1 cellular context compared by ENCODE assay signal in genomic region chr18:50268022-50268747, GRCh38.
A peak's percentile ranks its signal among the peaks of the same experiment; 100 is the strongest.
TF ChIP-seq lines count a peak whose summit lies in the region.

No MANE protein-coding gene starts in this region.

TF ChIP-seq in K562, 482 proteins besides CTCF, POLR2A, EP300 and RAD21 (continued from another document):
- TF ChIP-seq MYNN (IDR thresholded peaks at IDR 0.05), result no peak
- no peak for TF ChIP-seq MYNN (CRISPR knock-in tag; IDR thresholded peaks at IDR 0.05)
- TF ChIP-seq TFAP4 (CRISPR knock-in tag; IDR thresholded peaks at IDR 0.05; ENCODE audit: borderline replicate concordance), result no peak
- TF ChIP-seq LARP7 (IDR thresholded peaks at IDR 0.05), result no peak
- no peak for TF ChIP-seq MBD1 (CRISPR knock-in tag; IDR thresholded peaks at IDR 0.05)
- no peak for TF ChIP-seq RFX5 (IDR thresholded peaks at IDR 0.05; ENCODE audit: low read depth, low read length)
- peak; percentile 60 for TF ChIP-seq RBFOX2 (IDR thresholded peaks at IDR 0.05; ENCODE audit: low read depth, low read length)
- no peak for TF ChIP-seq ZNF318 (IDR thresholded peaks at IDR 0.05; ENCODE audit: borderline replicate concordance in 1 of 2, low read depth in 1 of 2)
- TF ChIP-seq GABPB2 (CRISPR knock-in tag; conservative IDR thresholded peaks at IDR 0.05), result no peak
- no peak for TF ChIP-seq SREBF2 (CRISPR knock-in tag; IDR thresholded peaks at IDR 0.05)
- no peak for TF ChIP-seq GMEB1 (CRISPR knock-in tag; IDR thresholded peaks at IDR 0.05)
